Comparison of ENCODE assay signal across 8 cellular contexts in the genomic region with DNA sequence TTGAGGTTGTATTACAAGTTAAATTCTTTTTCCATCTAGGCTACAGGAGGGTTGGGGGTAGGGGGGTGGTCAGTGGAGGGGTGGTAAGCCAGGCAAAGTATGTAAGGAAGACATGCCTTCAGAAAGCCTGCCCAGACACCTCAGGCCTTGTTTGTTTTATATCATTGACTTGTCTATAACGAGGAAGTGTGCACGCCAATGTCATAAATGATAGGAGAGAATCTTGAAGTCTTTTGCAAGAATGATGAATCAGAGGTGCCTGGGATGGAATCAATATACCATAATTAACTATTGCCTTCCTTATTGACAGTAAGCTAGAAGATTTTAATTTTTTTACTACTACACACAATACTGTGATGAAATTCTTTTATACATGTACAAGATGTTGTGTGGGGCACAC.
"Had no signal": no experiment of that assay in that cellular context is flagged by ENCODE, and none has a peak within 500 bp of the region (broad histone marks: within the 10 kb centered on the region; RNA-seq: fewer than 3 reads in every experiment).

No MANE protein-coding gene starts in this region.

- ATAC-seq: GM12878 had no signal

- H3K4me3 ChIP-seq: GM12878 had no signal

- DNase-seq: GDM1, GF-D8 had no signal

- FAIRE-seq: G401.6, GM12878, GM12891, GM12892, GM18507, GM19239 had no signal
